ENCODE assay signal across 8 cellular contexts in genomic region chr1:27887215-27888035, GRCh38. TPM values are rescaled to one million over a fixed set of nuclear protein-coding genes. Genes with fewer than 3 reads are reported as not detected.
DNase-seq lines count a peak whose midpoint lies in the region; ATAC-seq lines count a peak whose summit lies in the region.

No MANE protein-coding gene starts in this region.

- peak overlapping the region; percentile 32 for H3K4me3 Mint-ChIP-seq in activated T-cell treated with anti-CD3 and anti-CD28 coated beads, Interleukin-2, amount 50 U/mL, for 24 hours
- peak overlapping the region; percentile 29 for H3K4me3 Mint-ChIP-seq in stimulated activated memory B cell treated with anti-CD40 and anti-IgM and Interleukin-4, amounts not matched to agents 10 μg/mL and 1 μg/mL and 100 μg/mL, for 72 hours

- peaks cover 92% of the 10 kb centered on the region for H3K36me3 Mint-ChIP-seq in activated T-cell treated with anti-CD3 and anti-CD28 coated beads, Interleukin-2, amount 50 U/mL, for 24 hours (ENCODE audit: low read depth)
- H3K36me3 Mint-ChIP-seq in stimulated activated memory B cell treated with anti-CD40 and anti-IgM and Interleukin-4, amounts not matched to agents 10 μg/mL and 1 μg/mL and 100 μg/mL, for 72 hours: peaks cover 60% of the 10 kb centered on the region

- no peak for DNase-seq in activated T-cell treated with anti-CD3 and anti-CD28 coated beads, Interleukin-2, amount 50 U/mL, for 24 hours
- no peak for DNase-seq in activated T-cell treated with anti-CD3 and anti-CD28 coated beads, Interleukin-2, amount 50 U/mL, for 1 hour
- DNase-seq in RPMI7951 (ENCODE audit: low read depth) (peak; percentile 42), DMS79 (lab: John Stamatoyannopoulos, UW) (no peak), globus pallidus (ENCODE audit: low spot score) (no peak)
- peak; percentile 67 for DNase-seq in central memory CD4-positive, alpha-beta T cell

- peak; percentile 45 for ATAC-seq in stimulated activated memory B cell treated with anti-CD40 and anti-IgM and Interleukin-4, amounts not matched to agents 10 μg/mL and 1 μg/mL and 100 μg/mL, for 72 hours
- no peak for ATAC-seq in GM18519 (IDR thresholded peaks at IDR 0.05; ENCODE audit: low FRiP score, unreplicated experiment)

- no peaks in the 10 kb centered on the region for H3K27me3 Mint-ChIP-seq in activated T-cell treated with anti-CD3 and anti-CD28 coated beads, Interleukin-2, amount 50 U/mL, for 24 hours
- no peaks in the 10 kb centered on the region for H3K27me3 Mint-ChIP-seq in stimulated activated memory B cell treated with anti-CD40 and anti-IgM and Interleukin-4, amounts not matched to agents 10 μg/mL and 1 μg/mL and 100 μg/mL, for 72 hours

- no peaks in the 10 kb centered on the region for H3K9me3 Mint-ChIP-seq in activated T-cell treated with anti-CD3 and anti-CD28 coated beads, Interleukin-2, amount 50 U/mL, for 24 hours
- no peaks in the 10 kb centered on the region for H3K9me3 Mint-ChIP-seq in stimulated activated memory B cell treated with anti-CD40 and anti-IgM and Interleukin-4, amounts not matched to agents 10 μg/mL and 1 μg/mL and 100 μg/mL, for 72 hours

- peak overlapping the region; percentile 93 for H3K27ac Mint-ChIP-seq in activated T-cell treated with anti-CD3 and anti-CD28 coated beads, Interleukin-2, amount 50 U/mL, for 24 hours
- H3K27ac Mint-ChIP-seq in stimulated activated memory B cell treated with anti-CD40 and anti-IgM and Interleukin-4, amounts not matched to agents 10 μg/mL and 1 μg/mL and 100 μg/mL, for 72 hours: peak overlapping the region; percentile 97

- peaks cover 70% of the 10 kb centered on the region for H3K4me1 Mint-ChIP-seq in activated T-cell treated with anti-CD3 and anti-CD28 coated beads, Interleukin-2, amount 50 U/mL, for 24 hours (ENCODE audit: low read depth)
- peaks cover 88% of the 10 kb centered on the region for H3K4me1 Mint-ChIP-seq in stimulated activated memory B cell treated with anti-CD40 and anti-IgM and Interleukin-4, amounts not matched to agents 10 μg/mL and 1 μg/mL and 100 μg/mL, for 72 hours

RNA-seq across cellular contexts. Expression of gene THEMIS2, which starts 15.1 kb away (rescaled TPM):
- total RNA-seq in RPMI7951 (2014; rRNA removed; shearing (Covaris generic)): 10.1 and 10.7 TPM in 2 replicates

RNA-seq across cellular contexts. Expression of gene RPA2, which starts 26.9 kb away (rescaled TPM):
- 92.0 and 122 TPM in 2 replicates for total RNA-seq in RPMI7951 (2014; rRNA removed; shearing (Covaris generic))

RNA-seq across cellular contexts. Expression of gene SMPDL3B, which starts 47.4 kb away (rescaled TPM):
- not detected in 2 replicates for total RNA-seq in RPMI7951 (2014; rRNA removed; shearing (Covaris generic))

RNA-seq across cellular contexts. Expression of gene PPP1R8, which starts 56.8 kb away (rescaled TPM):
- 44.9 and 48.2 TPM in 2 replicates for total RNA-seq in RPMI7951 (2014; rRNA removed; shearing (Covaris generic))

Comparison
In these comparisons a context has a peak if more than half of its experiments do, and no peak if none do; other contexts are left out.
1. DNase-seq: peak in RPMI7951 (single experiment) and central memory CD4-positive, alpha-beta T cell (single experiment); none in activated T-cell treated with anti-CD3 and anti-CD28 coated beads, Interleukin-2, amount 50 U/mL, for 24 hours (single experiment), activated T-cell treated with anti-CD3 and anti-CD28 coated beads, Interleukin-2, amount 50 U/mL, for 1 hour (single experiment), DMS79 (single experiment) and globus pallidus (single experiment).